28 cellular contexts compared by ENCODE assay signal in the genomic region with DNA sequence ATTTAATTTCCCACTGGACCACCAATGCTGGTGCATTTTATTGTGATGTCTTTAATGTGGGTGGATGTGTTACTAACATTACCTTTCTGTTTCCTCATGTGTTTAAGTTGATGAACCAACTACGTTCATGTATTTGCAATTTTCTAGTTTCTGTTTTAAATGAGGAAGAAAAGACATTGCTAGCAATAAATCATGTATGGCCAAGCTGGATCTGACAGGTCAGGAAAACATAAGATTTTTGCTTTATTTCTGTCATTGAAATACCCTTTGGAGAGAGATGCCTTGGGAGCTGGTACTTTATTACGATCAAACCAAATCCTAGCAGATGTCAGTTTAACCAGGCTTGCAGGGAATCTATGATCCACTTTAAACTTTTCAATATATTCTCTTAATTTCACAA.
"Had no signal": no experiment of that assay in that cellular context is flagged by ENCODE, and none has a peak within 500 bp of the region (broad histone marks: within the 10 kb centered on the region; RNA-seq: fewer than 3 reads in every experiment).

No MANE protein-coding gene starts in this region.

- DNase-seq: activated CD4-positive, alpha-beta memory T cell treated with anti-CD3 and anti-CD28 coated beads for 36 hours; activated CD4-positive, alpha-beta T cell treated with anti-CD3 and anti-CD28 coated beads for 36 hours; activated CD4-positive, alpha-beta T cell treated with anti-CD3 and anti-CD28 coated beads, Interleukin-2, amount 10 ng/mL, durations not matched to agents 24 days and 14 days; activated CD4-positive, CD25-positive, alpha-beta regulatory T cell; activated CD4-positive, CD25-positive, alpha-beta regulatory T cell treated with anti-CD3 and anti-CD28 coated beads, Interleukin-2, amount 50 U/mL, for 72 hours; activated CD8-positive, alpha-beta memory T cell treated with anti-CD3 and anti-CD28 coated beads, Interleukin-2, amount 10 ng/mL, durations not matched to agents 7 days and 5 days; activated CD8-positive, alpha-beta memory T cell treated with anti-CD3 and anti-CD28 coated beads, Interleukin-2, amount 50 U/mL, for 4 hours; activated CD8-positive, alpha-beta T cell treated with anti-CD3 and anti-CD28 coated beads, Interleukin-2, amount 10 ng/mL, durations not matched to agents 7 days and 5 days; activated gamma-delta T cell; activated naive CD4-positive, alpha-beta T cell treated with anti-CD3 and anti-CD28 coated beads, Interleukin-2, amount 50 U/mL, for 16 hours; activated naive CD4-positive, alpha-beta T cell treated with Interleukin-2 at 50 U/mL for 16 hours; activated T-cell treated with anti-CD3 and anti-CD28 coated beads, Interleukin-2, amount 50 U/mL, for 24 hours; activated T-cell treated with anti-CD3 and anti-CD28 coated beads, Interleukin-2, amount 50 U/mL, for 72 hours; amniotic stem cell; anterior cingulate cortex; caudate nucleus; cortex of kidney; dermis blood vessel endothelial cell; effector CD4-positive, alpha-beta T cell; effector memory CD8-positive, alpha-beta T cell; erythroblast; foreskin keratinocyte; gastrocnemius medialis; glutamatergic neuron; heart left ventricle; T-helper 2 cell had no signal

- FAIRE-seq: astrocyte, colon had no signal
